ENCODE assay signal across 1 cellular context in genomic region chr15:65550681-65551098, GRCh38.
TF ChIP-seq lines count a peak whose summit lies in the region.

No MANE protein-coding gene starts in this region.

TF ChIP-seq in WTC11, 78 proteins besides CTCF, POLR2A, EP300 and RAD21 (continued from another document):
- no peak for TF ChIP-seq ATF6 (CRISPR knock-in tag; IDR thresholded peaks at IDR 0.05)
- no peak for TF ChIP-seq OVOL2 (CRISPR knock-in tag; IDR thresholded peaks at IDR 0.05; ENCODE audit: borderline replicate concordance)
